In the genomic region with DNA sequence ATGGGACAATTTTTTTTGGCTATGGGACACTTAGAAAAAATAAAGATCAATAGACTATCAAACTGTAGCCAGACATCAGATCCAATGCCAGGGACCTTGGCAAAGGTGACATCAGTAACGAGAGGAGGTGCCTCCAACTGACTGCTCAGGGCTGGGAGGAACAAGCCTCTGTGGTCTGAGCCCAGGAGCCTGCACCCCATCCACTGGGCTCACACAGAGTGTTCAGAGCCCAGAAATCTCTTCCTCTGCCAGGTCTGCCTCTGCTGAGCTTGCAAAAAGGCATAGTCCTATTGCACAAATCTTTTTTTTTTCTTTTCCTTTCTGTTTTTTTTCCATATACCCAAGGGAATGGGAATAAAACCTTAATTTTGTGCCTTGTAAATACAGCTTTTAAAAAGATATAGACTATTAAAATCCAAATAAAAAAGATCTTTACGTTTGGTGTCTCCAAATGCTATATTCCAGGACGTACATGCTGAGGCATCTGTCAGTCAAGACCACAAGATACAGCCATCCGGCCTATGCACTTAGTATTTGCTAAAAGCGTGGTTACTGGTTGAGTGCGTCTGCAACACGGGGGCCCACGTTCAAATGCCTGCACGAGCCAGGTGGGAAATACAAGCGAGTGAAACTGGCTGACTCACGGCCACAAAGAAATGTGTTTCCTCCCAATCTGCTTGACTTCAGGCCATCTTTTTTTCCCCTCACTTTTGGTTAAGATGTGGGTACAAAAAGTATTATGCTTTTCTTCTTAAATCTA, we compare ENCODE assay signal across 8 cellular contexts. TPM values are rescaled to one million over a fixed set of nuclear protein-coding genes. Genes with fewer than 3 reads are reported as not detected.
DNase-seq lines count a peak whose midpoint lies in the region; ATAC-seq, FAIRE-seq and TF ChIP-seq lines count a peak whose summit lies in the region.

No MANE protein-coding gene starts in this region.

- intact Hi-C loops in ovary (cut with DNase I) (no loop called here), dorsolateral prefrontal cortex (cut with DNase I) (no loop called here)

- H3K27me3 ChIP-seq in neutrophil = no peaks in the 10 kb centered on the region
- H3K27me3 ChIP-seq in ovary = no peaks in the 10 kb centered on the region
- H3K27me3 ChIP-seq in dorsolateral prefrontal cortex = peaks cover 0 to 8% (median 0%) of the 10 kb centered on the region in 45 donors

- no peak for TF ChIP-seq CTCF in neutrophil (IDR thresholded peaks at IDR 0.05)
- no peak for TF ChIP-seq CTCF in ovary (IDR thresholded peaks at IDR 0.05)
- TF ChIP-seq CTCF in dorsolateral prefrontal cortex (IDR thresholded peaks at IDR 0.05 in 54 of 56, conservative IDR thresholded peaks at IDR 0.05 in 2 of 56; ENCODE audit: low read depth in 1 of 56, partially characterized antibody in 56 of 56) = no peak

- TF ChIP-seq EP300 in ovary (IDR thresholded peaks at IDR 0.05) = no peak

- FAIRE-seq in GM12892 (lab: Jason Lieb, UNC) = peak; percentile 99

- H3K4me1 ChIP-seq in neutrophil (ENCODE audit: control insufficient read depth in 1 of 2, insufficient read depth in 1 of 2, low read depth in 1 of 2, low read length in 1 of 2) = peaks cover 18 to 22% of the 10 kb centered on the region in 2 experiments
- H3K4me1 ChIP-seq in ovary (ENCODE audit: insufficient read depth) = no peaks in the 10 kb centered on the region

- H3K4me3 ChIP-seq in neutrophil (ENCODE audit: low read depth in 1 of 2, low read length in 1 of 2) = peak overlapping the region; percentile 34 to 35
- H3K4me3 ChIP-seq in ovary = no peak overlapping the region
- no peak overlapping the region for H3K4me3 ChIP-seq in dorsolateral prefrontal cortex

- WGBS in ovary, 3 donors = 80 to 91% (median 86%) methylated on average over 11 of the region's 11 CpGs

- DNase-seq in GM12892 (ENCODE audit: insufficient read length) (peak; percentile 50), activated T-cell treated with anti-CD3 and anti-CD28 coated beads for 48 hours (ENCODE audit: low read depth) (peak; percentile 73), NCI-H1092 (lab: John Stamatoyannopoulos, UW) (no peak), ovary (no peak), dorsolateral prefrontal cortex (no peak)
- DNase-seq in NK-92 treated with Interleukin-12 subunit alpha and Interleukin-12 subunit beta, amount 100 ng/mL, for 24 hours (lab: John Stamatoyannopoulos, UW) = peak; percentile 83

- TF ChIP-seq POLR2A in GM12892 (IDR thresholded peaks at IDR 0.05; ENCODE audit: low read depth, low read length) = no peak
- no peak for TF ChIP-seq POLR2A in ovary (IDR thresholded peaks at IDR 0.05)

- H3K9me3 ChIP-seq in neutrophil = no peaks in the 10 kb centered on the region
- no peaks in the 10 kb centered on the region for H3K9me3 ChIP-seq in ovary

- H3K27ac ChIP-seq in neutrophil = peak overlapping the region; percentile 2
- H3K27ac ChIP-seq in ovary = no peak overlapping the region
- H3K27ac ChIP-seq in dorsolateral prefrontal cortex = no peak overlapping the region

- H3K36me3 ChIP-seq in neutrophil (no peaks in the 10 kb centered on the region), ovary (no peaks in the 10 kb centered on the region)

- ATAC-seq in HG02642 (IDR thresholded peaks at IDR 0.05; ENCODE audit: poor library complexity, unreplicated experiment) = peak; percentile 98

RNA-seq across cellular contexts. Expression of a gene that starts 7.8 kb away (rescaled TPM):
- 11.1 TPM for polyA plus RNA-seq in GM12892 (2012; ENCODE audit: missing spikeins)
- total RNA-seq in ovary (10 to 100 TPM in 4 of 7 donors, 1 to 10 TPM in 3; 8.5 to 15.6 (median 12.4) TPM), dorsolateral prefrontal cortex (10 to 100 TPM in 20 of 120 experiments, 1 to 10 TPM in 100; 1.8 to 15.0 (median 7.5) TPM)
- polyA plus RNA-seq in ovary = 10 to 100 TPM; 13.7 to 30.5 TPM

Comparison
In these comparisons a context has a peak if more than half of its experiments do, and no peak if none do; other contexts are left out.
1. DNase-seq: peak in GM12892 (single experiment), NK-92 treated with Interleukin-12 subunit alpha and Interleukin-12 subunit beta, amount 100 ng/mL, for 24 hours (single experiment) and activated T-cell treated with anti-CD3 and anti-CD28 coated beads for 48 hours (single experiment); none in NCI-H1092 (single experiment), ovary (0 of 5) and dorsolateral prefrontal cortex (0 of 10).
2. H3K4me3 ChIP-seq: peak in neutrophil (2 of 2); none in ovary (single experiment) and dorsolateral prefrontal cortex (0 of 59).